Comparison of ENCODE assay signal across 1 cellular context in genomic region chr5:168600409-168600808, GRCh38.
A peak's percentile ranks its signal among the peaks of the same experiment; 100 is the strongest.
TF ChIP-seq lines count a peak whose summit lies in the region.

No MANE protein-coding gene starts in this region.

TF ChIP-seq in HepG2, 621 proteins besides CTCF, POLR2A, EP300 and RAD21 (continued from another document and continues in another):
- TF ChIP-seq KIAA2018 (CRISPR knock-in tag; IDR thresholded peaks at IDR 0.05; ENCODE audit: borderline replicate concordance) (no peak), CEBPZ (IDR thresholded peaks at IDR 0.05; ENCODE audit: low read length) (no peak), ZBTB26 (CRISPR knock-in tag; IDR thresholded peaks at IDR 0.05; ENCODE audit: borderline replicate concordance) (peak; percentile 100), SOX13 (IDR thresholded peaks at IDR 0.05) (no peak), SOX13 (CRISPR knock-in tag; conservative IDR thresholded peaks at IDR 0.05 in 1 of 2, IDR thresholded peaks at IDR 0.05 in 1 of 2) (peak in 1 of 2 experiments; percentile 80; a peak in 2 of 4 replicates), TOE1 (CRISPR knock-in tag; IDR thresholded peaks at IDR 0.05) (no peak), HOXA3 (CRISPR knock-in tag; IDR thresholded peaks at IDR 0.05) (peak; percentile 37; the same call in 1 of the 2 replicates), UBTF (CRISPR knock-in tag; IDR thresholded peaks at IDR 0.05) (peak; percentile 35; the same call in 1 of the 2 replicates), CREB1 (IDR thresholded peaks at IDR 0.05) (no peak), CREB1 (CRISPR knock-in tag; IDR thresholded peaks at IDR 0.05) (no peak), ZNF556 (CRISPR knock-in tag; IDR thresholded peaks at IDR 0.05; ENCODE audit: borderline replicate concordance) (peak; percentile 29; the same call in 1 of the 2 replicates), HOXA5 (CRISPR knock-in tag; IDR thresholded peaks at IDR 0.05) (0 out of 2 replicates have a peak, but pooled peaks have one; percentile 52), SKIL (CRISPR knock-in tag; IDR thresholded peaks at IDR 0.05; ENCODE audit: borderline replicate concordance) (peak; percentile 45; the same call in 1 of the 2 replicates), HIVEP1 (CRISPR knock-in tag; IDR thresholded peaks at IDR 0.05) (no peak), RXRB (CRISPR knock-in tag; IDR thresholded peaks at IDR 0.05; ENCODE audit: borderline replicate concordance) (peak; percentile 43; the same call in 1 of the 2 replicates), ZNF354B (CRISPR knock-in tag; IDR thresholded peaks at IDR 0.05) (no peak), ZNF281 (CRISPR knock-in tag; IDR thresholded peaks at IDR 0.05; ENCODE audit: borderline replicate concordance) (peak; percentile 91), MAFG (CRISPR knock-in tag; IDR thresholded peaks at IDR 0.05) (no peak), PLRG1 (conservative IDR thresholded peaks at IDR 0.05) (no peak), KLF11 (CRISPR knock-in tag; IDR thresholded peaks at IDR 0.05) (no peak), ZNF652 (CRISPR knock-in tag; IDR thresholded peaks at IDR 0.05; ENCODE audit: borderline replicate concordance, low read depth) (no peak), ATF4 (CRISPR knock-in tag; IDR thresholded peaks at IDR 0.05) (peak in 1 of 2 experiments; percentile 58; a peak in 1 of 4 replicates), ZNF468 (CRISPR knock-in tag; IDR thresholded peaks at IDR 0.05) (no peak), ZMYM4 (CRISPR knock-in tag; IDR thresholded peaks at IDR 0.05) (peak; percentile 89), HMGXB3 (CRISPR knock-in tag; IDR thresholded peaks at IDR 0.05; ENCODE audit: borderline replicate concordance) (no peak)
